34 cellular contexts compared by ENCODE assay signal in genomic region chr9:8400378-8400777, GRCh38.
"Had no signal": no experiment of that assay in that cellular context is flagged by ENCODE, and none has a peak within 500 bp of the region (broad histone marks: within the 10 kb centered on the region; RNA-seq: fewer than 3 reads in every experiment).

No MANE protein-coding gene starts in this region.

- DNase-seq: activated effector memory CD4-positive, alpha-beta T cell treated with anti-CD3 and anti-CD28 coated beads, Interleukin-2, amount 50 U/mL, for 16 hours; activated effector memory CD4-positive, alpha-beta T cell treated with Interleukin-2 at 50 U/mL for 16 hours; activated gamma-delta T cell; activated gamma-delta T cell treated with Interleukin-2 at 50 U/mL for 16 hours; activated naive CD4-positive, alpha-beta T cell; activated naive CD4-positive, alpha-beta T cell treated with anti-CD3 and anti-CD28 coated beads for 36 hours; activated naive CD4-positive, alpha-beta T cell treated with anti-CD3 and anti-CD28 coated beads, Interleukin-2, amount 10 ng/mL, durations not matched to agents 7 days and 5 days; activated naive CD4-positive, alpha-beta T cell treated with anti-CD3 and anti-CD28 coated beads, Interleukin-2, amount 50 U/mL, for 16 hours; activated naive CD4-positive, alpha-beta T cell treated with Interleukin-2 at 50 U/mL for 16 hours; activated naive CD8-positive, alpha-beta T cell treated with anti-CD3 and anti-CD28 coated beads for 36 hours; activated naive CD8-positive, alpha-beta T cell treated with anti-CD3 and anti-CD28 coated beads, Interleukin-2, amount 10 ng/mL, durations not matched to agents 7 days and 5 days; activated naive CD8-positive, alpha-beta T cell treated with anti-CD3 and anti-CD28 coated beads, Interleukin-2, amount 50 U/mL, for 24 hours; activated T-cell treated with anti-CD3 and anti-CD28 coated beads, Interleukin-2, amount 50 U/mL, for 1 hour; activated T-cell treated with anti-CD3 and anti-CD28 coated beads, Interleukin-2, amount 50 U/mL, for 24 hours; activated T-cell treated with anti-CD3 and anti-CD28 coated beads, Interleukin-2, amount 50 U/mL, for 4 hours; activated T-cell treated with anti-CD3 and anti-CD28 coated beads, Interleukin-2, amount 50 U/mL, for 48 hours; activated T-cell treated with anti-CD3 and anti-CD28 coated beads, Interleukin-2, amount 50 U/mL, for 72 hours; adrenal gland; amniotic stem cell; amygdala; anterior cingulate cortex; aorta; body of pancreas; brain microvascular endothelial cell; caudate nucleus; central memory CD4-positive, alpha-beta T cell; cerebellar nuclear complex had no signal

- H3K9me3 ChIP-seq: adrenal gland, ascending aorta, body of pancreas, breast epithelium had no signal

- ATAC-seq: activated naive CD4-positive, alpha-beta T cell treated with anti-CD3 and anti-CD28 coated beads, Interleukin-2, amount 50 U/mL, for 72 hours; activated naive CD8-positive, alpha-beta T cell treated with anti-CD3 and anti-CD28 coated beads, Interleukin-2, amount 50 U/mL, for 24 hours; activated T-cell treated with anti-CD3 and anti-CD28 coated beads, Interleukin-2, amount 50 U/mL, for 4 hours; activated T-cell treated with anti-CD3 and anti-CD28 coated beads, Interleukin-2, amount 50 U/mL, for 72 hours; activated T-helper 17 cell treated with anti-CD3 and anti-CD28 coated beads, Interleukin-2, amount 50 U/mL, for 72 hours; body of pancreas had no signal

- H3K4me3 ChIP-seq: adrenal gland, ascending aorta, body of pancreas, breast epithelium, cardiac muscle cell had no signal

- H3K36me3 ChIP-seq: adrenal gland, ascending aorta, brain microvascular endothelial cell, breast epithelium had no signal

- H3K27ac ChIP-seq: adrenal gland, ascending aorta, body of pancreas, brain microvascular endothelial cell, breast epithelium, cardiac muscle cell had no signal

- H3K27me3 ChIP-seq: adrenal gland, ascending aorta, body of pancreas, brain microvascular endothelial cell, breast epithelium, cardiac muscle cell had no signal

- H3K4me1 ChIP-seq: adrenal gland, ascending aorta, body of pancreas, breast epithelium had no signal

- FAIRE-seq: astrocyte, bronchial epithelial cell had no signal
